8 cellular contexts compared by ENCODE assay signal in the genomic region with DNA sequence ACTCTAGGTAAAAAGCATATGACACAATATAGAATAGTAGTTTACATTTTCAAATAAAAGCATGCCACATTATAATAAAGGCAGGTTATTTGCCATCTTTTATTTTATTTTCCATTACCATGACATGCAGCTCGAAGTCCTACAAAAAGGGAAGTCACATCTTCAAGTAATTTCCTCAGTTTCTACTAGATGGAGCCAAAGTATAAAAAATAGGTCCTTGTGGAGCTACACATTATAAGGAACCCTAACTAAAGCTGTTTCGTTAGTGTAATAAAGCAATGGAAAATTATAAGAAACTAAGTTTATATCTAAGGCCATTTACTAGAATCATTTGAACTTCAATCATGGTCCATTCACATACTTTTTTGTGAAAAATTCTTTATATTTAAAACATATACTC.
DNase-seq lines count a peak whose midpoint lies in the region; ATAC-seq, FAIRE-seq and TF ChIP-seq lines count a peak whose summit lies in the region.

No MANE protein-coding gene starts in this region.

- no peak for ATAC-seq in stimulated activated memory B cell treated with anti-CD40 and anti-IgM and Interleukin-4, amounts not matched to agents 10 μg/mL and 1 μg/mL and 100 μg/mL, for 72 hours
- no peak for ATAC-seq in GM18520 (IDR thresholded peaks at IDR 0.05; ENCODE audit: unreplicated experiment)

- H3K27ac ChIP-seq in colonic mucosa, result no peak overlapping the region

- H3K27me3 ChIP-seq in adipocyte (replicated peaks; ENCODE audit: control insufficient read depth, insufficient read depth, low read length) (no peaks in the 10 kb centered on the region), colonic mucosa (no peaks in the 10 kb centered on the region)

- H3K9me3 Mint-ChIP-seq in nephron progenitor cell, result no peaks in the 10 kb centered on the region
- H3K9me3 Mint-ChIP-seq in stimulated activated memory B cell treated with anti-CD40 and anti-IgM and Interleukin-4, amounts not matched to agents 10 μg/mL and 1 μg/mL and 100 μg/mL, for 72 hours, result no peaks in the 10 kb centered on the region

- no peak overlapping the region for H3K4me3 ChIP-seq in adipocyte (ENCODE audit: low read length)
- H3K4me3 ChIP-seq in colonic mucosa, result no peak overlapping the region

- H3K4me1 ChIP-seq in adipocyte (ENCODE audit: control insufficient read depth, insufficient read depth, low read length), result no peaks in the 10 kb centered on the region
- H3K4me1 ChIP-seq in colonic mucosa, result no peaks in the 10 kb centered on the region

- no peaks in the 10 kb centered on the region for H3K36me3 ChIP-seq in adipocyte (ENCODE audit: control insufficient read depth, insufficient read depth, low read length, severe bottlenecking)
- no peaks in the 10 kb centered on the region for H3K36me3 ChIP-seq in colonic mucosa

- H3K9me3 ChIP-seq in adipocyte (ENCODE audit: control insufficient read depth, low read length) (no peaks in the 10 kb centered on the region), colonic mucosa (no peaks in the 10 kb centered on the region)

- H3K27me3 Mint-ChIP-seq in nephron progenitor cell (ENCODE audit: low read depth, poor library complexity), result no peaks in the 10 kb centered on the region
- no peaks in the 10 kb centered on the region for H3K27me3 Mint-ChIP-seq in stimulated activated memory B cell treated with anti-CD40 and anti-IgM and Interleukin-4, amounts not matched to agents 10 μg/mL and 1 μg/mL and 100 μg/mL, for 72 hours

- TF ChIP-seq CTCF in nephron progenitor cell (IDR thresholded peaks at IDR 0.05), result peak; percentile 45
- no peak for TF ChIP-seq CTCF in colonic mucosa (IDR thresholded peaks at IDR 0.05)

- no peaks in the 10 kb centered on the region for H3K4me1 Mint-ChIP-seq in nephron progenitor cell
- peaks cover 4% of the 10 kb centered on the region for H3K4me1 Mint-ChIP-seq in stimulated activated memory B cell treated with anti-CD40 and anti-IgM and Interleukin-4, amounts not matched to agents 10 μg/mL and 1 μg/mL and 100 μg/mL, for 72 hours

- DNase-seq in GM12891 (ENCODE audit: insufficient read length, low spot score), result no peak
- peak; percentile 83 for DNase-seq in NCI-H2171 treated with DMSO at 0.1 percent for 48 hours (lab: John Stamatoyannopoulos, UW)
- peak; percentile 62 for DNase-seq in adipocyte (ENCODE audit: low read depth)
- no peak for DNase-seq in nephron progenitor cell
- no peak for DNase-seq in stimulated activated CD4-positive, alpha-beta T cell treated with anti-CD3 and anti-CD28 coated beads, Interleukin-12 subunit alpha, Interleukin-12 subunit beta, amount 100 ng/mL, for 4 hours
- no peak for DNase-seq in colonic mucosa

- no peak for TF ChIP-seq POLR2A in GM12891 (IDR thresholded peaks at IDR 0.05; ENCODE audit: low read depth, low read length)

- H3K27ac Mint-ChIP-seq in nephron progenitor cell, result no peak overlapping the region
- no peak overlapping the region for H3K27ac Mint-ChIP-seq in stimulated activated memory B cell treated with anti-CD40 and anti-IgM and Interleukin-4, amounts not matched to agents 10 μg/mL and 1 μg/mL and 100 μg/mL, for 72 hours

- no peaks in the 10 kb centered on the region for H3K36me3 Mint-ChIP-seq in nephron progenitor cell (ENCODE audit: low read depth)
- H3K36me3 Mint-ChIP-seq in stimulated activated memory B cell treated with anti-CD40 and anti-IgM and Interleukin-4, amounts not matched to agents 10 μg/mL and 1 μg/mL and 100 μg/mL, for 72 hours, result no peaks in the 10 kb centered on the region

- no peak overlapping the region for H3K4me3 Mint-ChIP-seq in nephron progenitor cell
- no peak overlapping the region for H3K4me3 Mint-ChIP-seq in stimulated activated memory B cell treated with anti-CD40 and anti-IgM and Interleukin-4, amounts not matched to agents 10 μg/mL and 1 μg/mL and 100 μg/mL, for 72 hours

- FAIRE-seq in GM12891 (lab: Jason Lieb, UNC), result no peak

- intact Hi-C loops in colonic mucosa (cut with DNase I), result loop anchor here (10.0 kb wide), 3 partner anchors 952 to 1822 kb away; no protein-coding TSS in a partner anchor

- no peak overlapping the region for H3K9ac ChIP-seq in adipocyte (ENCODE audit: low read length)
- no peak overlapping the region for H3K9ac ChIP-seq in colonic mucosa (ENCODE audit: low read depth in 2 of 2, low read length in 2 of 2)

TF ChIP-seq in GM12891, 5 proteins besides CTCF, POLR2A, EP300 and RAD21:
- TF ChIP-seq TAF1 (IDR thresholded peaks at IDR 0.05; ENCODE audit: low read depth, low read length) (no peak), SPI1 (IDR thresholded peaks at IDR 0.05; ENCODE audit: low read depth, low read length) (peak; percentile 46; the same call in 1 of the 2 replicates)

Comparison
In these comparisons a context has a peak if more than half of its experiments do, and no peak if none do; other contexts are left out.
1. DNase-seq: peak in NCI-H2171 treated with DMSO at 0.1 percent for 48 hours (single experiment) and adipocyte (single experiment); none in GM12891 (single experiment), nephron progenitor cell (single experiment), stimulated activated CD4-positive, alpha-beta T cell treated with anti-CD3 and anti-CD28 coated beads, Interleukin-12 subunit alpha, Interleukin-12 subunit beta, amount 100 ng/mL, for 4 hours (single experiment) and colonic mucosa (single experiment).